In genomic region chr5:175590471-175590881, GRCh38 we compare ENCODE assay signal across 13 cellular contexts.
A peak's percentile ranks its signal among the peaks of the same experiment; 100 is the strongest.
DNase-seq lines count a peak whose midpoint lies in the region; ATAC-seq and TF ChIP-seq lines count a peak whose summit lies in the region.
"Had no signal": no experiment of that assay in that cellular context is flagged by ENCODE, and none has a peak within 500 bp of the region (broad histone marks: within the 10 kb centered on the region; RNA-seq: fewer than 3 reads in every experiment).

No MANE protein-coding gene starts in this region.

- H3K9me3 ChIP-seq in lung (ENCODE audit: control insufficient read depth in 2 of 2, insufficient read depth in 1 of 2, low read length in 1 of 2) = peaks cover 0 to 5% of the 10 kb centered on the region in 2 donors
- H3K9me3 ChIP-seq: neutrophil had no signal

- no peak overlapping the region for H3K27ac ChIP-seq in lung (ENCODE audit: low read depth in 1 of 2, low read length in 1 of 2)
- H3K27ac ChIP-seq: cardiac muscle cell, neutrophil had no signal

- DNase-seq in Caki2 (ENCODE audit: low read depth) (peak; percentile 49), LHCN-M2 (ENCODE audit: low read depth) (peak; percentile 5), astrocyte of the hippocampus (ENCODE audit: low read depth, low spot score) (peak; percentile 78), lung (ENCODE audit: low spot score) (no peak), NCI-H2227 (lab: John Stamatoyannopoulos, UW; ENCODE audit: unreplicated experiment) (no peak)
- DNase-seq: DMS79 treated with DMSO at 0.1 percent for 48 hours, hippocampal formation, NCI-H1105 had no signal

- no peaks in the 10 kb centered on the region for H3K36me3 ChIP-seq in lung (ENCODE audit: control insufficient read depth in 2 of 2, insufficient read depth in 2 of 2, low read length in 2 of 2)
- H3K36me3 ChIP-seq: cardiac muscle cell, neutrophil had no signal

- in situ Hi-C loops in Caki2 (cut with HindIII; ENCODE audit: low pct_unique_long_range_greater_than_20kb, low sequenced_read_pairs) = no loop called here

- H3K27me3 ChIP-seq in lung (ENCODE audit: control insufficient read depth, insufficient read depth) = no peaks in the 10 kb centered on the region
- H3K27me3 ChIP-seq: cardiac muscle cell had no signal

- WGBS in lung, 2 donors = 53 to 57% methylated on average over 3 of the region's 3 CpGs

- TF ChIP-seq CTCF in lung (IDR thresholded peaks at IDR 0.05; ENCODE audit: control extremely low read depth, extremely low read depth) = no peak

- peaks cover 0 to 3% of the 10 kb centered on the region in 2 donors for H3K4me1 ChIP-seq in lung (ENCODE audit: control insufficient read depth in 2 of 2, insufficient read depth in 2 of 2, low read length in 2 of 2)

- H3K4me3 ChIP-seq in lung = no peak overlapping the region
- H3K4me3 ChIP-seq: cardiac muscle cell had no signal

- peak; percentile 47 for ATAC-seq in lung (ENCODE audit: insufficient read depth, low FRiP score)
- ATAC-seq in GM21447 (IDR thresholded peaks at IDR 0.05; ENCODE audit: unreplicated experiment) = no peak
- no peak for ATAC-seq in GM18868 (IDR thresholded peaks at IDR 0.05; ENCODE audit: unreplicated experiment)
- no peak for ATAC-seq in HG03354 (IDR thresholded peaks at IDR 0.05; ENCODE audit: poor library complexity, severe bottlenecking, unreplicated experiment)

Comparison
In these comparisons a context has a peak if more than half of its experiments do, and no peak if none do; other contexts are left out.
1. DNase-seq: peak in Caki2 (single experiment), LHCN-M2 (single experiment) and astrocyte of the hippocampus (single experiment); none in lung (single experiment) and NCI-H2227 (single experiment).